Comparison of ENCODE assay signal across 17 cellular contexts in genomic region chr3:11716576-11717250, GRCh38.
DNase-seq lines count a peak whose midpoint lies in the region; ATAC-seq and TF ChIP-seq lines count a peak whose summit lies in the region.
"Had no signal": no experiment of that assay in that cellular context is flagged by ENCODE, and none has a peak within 500 bp of the region (broad histone marks: within the 10 kb centered on the region; RNA-seq: fewer than 3 reads in every experiment).

No MANE protein-coding gene starts in this region.

- DNase-seq in Caco-2 (no peak), RWPE1 (ENCODE audit: low spot score) (peak; percentile 20), fibroblast of lung (ENCODE audit: low read depth in 2 of 2) (peak in 1 of 2 donors; percentile 22), sigmoid colon (no peak), gastrocnemius medialis (no peak), upper lobe of left lung (no peak)
- no peak for DNase-seq in activated CD4-positive, alpha-beta T cell treated with anti-CD3 and anti-CD28 coated beads for 36 hours
- DNase-seq: activated CD4-positive, alpha-beta T cell treated with anti-CD3 and anti-CD28 coated beads, Interleukin-2, amount 10 ng/mL, durations not matched to agents 24 days and 14 days; activated gamma-delta T cell treated with Interleukin-2 at 50 U/mL for 16 hours; dorsolateral prefrontal cortex; heart right ventricle; NCI-H1092; NCI-H69 had no signal

- no peaks in the 10 kb centered on the region for H3K27me3 ChIP-seq in Caco-2 (replicated peaks; ENCODE audit: control insufficient read depth, insufficient read depth, low read length)
- H3K27me3 ChIP-seq in fibroblast of lung (ENCODE audit: control insufficient read depth, insufficient read depth, low read length): no peaks in the 10 kb centered on the region
- no peaks in the 10 kb centered on the region for H3K27me3 ChIP-seq in sigmoid colon
- no peaks in the 10 kb centered on the region for H3K27me3 ChIP-seq in gastroesophageal sphincter
- H3K27me3 ChIP-seq in gastrocnemius medialis: no peaks in the 10 kb centered on the region
- no peaks in the 10 kb centered on the region for H3K27me3 ChIP-seq in upper lobe of left lung
- H3K27me3 ChIP-seq: dorsolateral prefrontal cortex, right atrium auricular region had no signal

- H3K4me3 ChIP-seq in Caco-2 (ENCODE audit: low read depth, low read length): no peak overlapping the region
- H3K4me3 ChIP-seq in fibroblast of lung (replicated peaks in 1 of 4; ENCODE audit: control extremely low read depth in 1 of 4, insufficient read depth in 1 of 4, low read depth in 3 of 4, low read length in 4 of 4): peak overlapping the region in 2 of 4 experiments; percentile 10 to 73
- peak overlapping the region in 2 of 4 donors; percentile 2 to 77 for H3K4me3 ChIP-seq in sigmoid colon
- peak overlapping the region in 1 of 2 donors; percentile 95 for H3K4me3 ChIP-seq in gastroesophageal sphincter
- peak overlapping the region in 1 of 4 donors; percentile 6 for H3K4me3 ChIP-seq in gastrocnemius medialis
- no peak overlapping the region for H3K4me3 ChIP-seq in upper lobe of left lung
- H3K4me3 ChIP-seq: SK-N-MC had no signal

- TF ChIP-seq POLR2A in sigmoid colon (IDR thresholded peaks at IDR 0.05) (no peak), gastroesophageal sphincter (IDR thresholded peaks at IDR 0.05) (no peak), gastrocnemius medialis (IDR thresholded peaks at IDR 0.05) (no peak), upper lobe of left lung (IDR thresholded peaks at IDR 0.05) (no peak)

- H3K36me3 Mint-ChIP-seq in Caco-2 (ENCODE audit: insufficient read depth, unreplicated experiment): peaks cover 23% of the 10 kb centered on the region
- peaks cover 1% of the 10 kb centered on the region for H3K36me3 Mint-ChIP-seq in activated CD4-positive, alpha-beta T cell treated with anti-CD3 and anti-CD28 coated beads for 36 hours (ENCODE audit: low read depth)

- H3K79me2 ChIP-seq in fibroblast of lung (ENCODE audit: control insufficient read depth, insufficient read depth, low read length): peaks cover 16% of the 10 kb centered on the region

- H3K4me1 ChIP-seq in Caco-2 (peaks cover 16% of the 10 kb centered on the region), fibroblast of lung (ENCODE audit: control insufficient read depth, extremely low read depth, insufficient read depth, low read length) (peaks cover 6% of the 10 kb centered on the region), sigmoid colon (peaks cover 0 to 33% (median 27%) of the 10 kb centered on the region in 4 donors), gastroesophageal sphincter (peaks cover 0 to 54% (median 14%) of the 10 kb centered on the region in 3 donors), gastrocnemius medialis (peaks cover 7 to 10% of the 10 kb centered on the region in 2 donors), upper lobe of left lung (peaks cover 8 to 33% (median 21%) of the 10 kb centered on the region in 4 donors)

- H3K9me3 ChIP-seq in Caco-2: no peaks in the 10 kb centered on the region
- no peaks in the 10 kb centered on the region for H3K9me3 ChIP-seq in fibroblast of lung (ENCODE audit: control insufficient read depth, insufficient read depth, low read depth, low read length)
- no peaks in the 10 kb centered on the region for H3K9me3 ChIP-seq in sigmoid colon
- H3K9me3 ChIP-seq in gastroesophageal sphincter: no peaks in the 10 kb centered on the region
- H3K9me3 ChIP-seq in gastrocnemius medialis: no peaks in the 10 kb centered on the region
- H3K9me3 ChIP-seq in upper lobe of left lung: no peaks in the 10 kb centered on the region
- H3K9me3 ChIP-seq: heart right ventricle, right atrium auricular region had no signal

- H3K27ac ChIP-seq in RWPE1: no peak overlapping the region
- H3K27ac ChIP-seq in fibroblast of lung (ENCODE audit: insufficient read depth, low read length): peak overlapping the region; percentile 53
- peak overlapping the region; percentile 91 to 94 (median 94) for H3K27ac ChIP-seq in sigmoid colon
- H3K27ac ChIP-seq in gastroesophageal sphincter: peak overlapping the region in 2 of 4 donors; percentile 96
- peak overlapping the region in 1 of 4 donors; percentile 80 for H3K27ac ChIP-seq in gastrocnemius medialis
- H3K27ac ChIP-seq in upper lobe of left lung: peak overlapping the region in 2 of 4 donors; percentile 12 to 90
- H3K27ac ChIP-seq: C4-2B, SK-N-MC had no signal

- no peaks in the 10 kb centered on the region for H3K27me3 Mint-ChIP-seq in Caco-2 (ENCODE audit: insufficient read depth, unreplicated experiment)
- H3K27me3 Mint-ChIP-seq in activated CD4-positive, alpha-beta T cell treated with anti-CD3 and anti-CD28 coated beads for 36 hours: peaks cover 6% of the 10 kb centered on the region

- no peak for ATAC-seq in activated CD4-positive, alpha-beta T cell treated with anti-CD3 and anti-CD28 coated beads for 36 hours
- ATAC-seq in gastroesophageal sphincter (no peak), gastrocnemius medialis (no peak), upper lobe of left lung (ENCODE audit: low FRiP score in 2 of 2) (no peak)
- ATAC-seq: heart right ventricle had no signal

- peak overlapping the region; percentile 4 for H3K4me2 ChIP-seq in fibroblast of lung (ENCODE audit: extremely low read depth, insufficient read depth, low read length)

- POLR2A ChIA-PET in Caco-2 (lab: Charles Lee) (interaction anchor here (0.6 kb wide), 1 partner anchor 31 kb away, joined by 3 read pairs; no protein-coding TSS in a partner anchor), RWPE1 (lab: Yijun Ruan, JAX; ENCODE audit: low non-redundant PET) (no interaction called here)
- POLR2A ChIA-PET in activated CD4-positive, alpha-beta T cell treated with anti-CD3 and anti-CD28 coated beads for 36 hours (lab: Charles Lee): interaction anchor here (0.6 to 0.7 kb wide), 2 partner anchors 147 to 445 kb away, joined by 3 to 12 read pairs; no protein-coding TSS in a partner anchor

- no peak overlapping the region for H2AFZ ChIP-seq in fibroblast of lung (ENCODE audit: low read length)

- no peak overlapping the region for H3K9ac ChIP-seq in fibroblast of lung (ENCODE audit: insufficient read depth, low read length)

- peak overlapping the region; percentile 77 for H3K27ac Mint-ChIP-seq in Caco-2 (ENCODE audit: unreplicated experiment)
- no peak overlapping the region for H3K27ac Mint-ChIP-seq in activated CD4-positive, alpha-beta T cell treated with anti-CD3 and anti-CD28 coated beads for 36 hours
- H3K27ac Mint-ChIP-seq: activated CD4-positive, alpha-beta T cell treated with anti-CD3 and anti-CD28 coated beads, Interleukin-2, amount 10 ng/mL, durations not matched to agents 24 days and 14 days had no signal

- no peaks in the 10 kb centered on the region for H4K20me1 ChIP-seq in fibroblast of lung (ENCODE audit: control insufficient read depth, extremely low read depth, insufficient read depth, low read length)

- CTCF ChIA-PET in Caco-2 (lab: Charles Lee): no interaction called here
- CTCF ChIA-PET in RWPE1 (lab: Yijun Ruan, JAX): interaction anchor here (0.7 kb wide), 1 partner anchor 1232 kb away, joined by 6 read pairs; no protein-coding TSS in a partner anchor
- CTCF ChIA-PET in activated CD4-positive, alpha-beta T cell treated with anti-CD3 and anti-CD28 coated beads for 36 hours (lab: Charles Lee): interaction anchor here (0.6 to 0.8 kb wide), 4 partner anchors 73 to 731 kb away, joined by 3 to 4 read pairs (median 4); no protein-coding TSS in a partner anchor

- intact Hi-C loops in Caco-2 (cut with micrococcal nuclease; ENCODE audit: unreplicated experiment) (no loop called here), sigmoid colon (cut with DNase I) (loop anchor here (10.0 kb wide), 1 partner anchor 252 kb away; no protein-coding TSS in a partner anchor), gastrocnemius medialis (cut with DNase I; ENCODE audit: low total_unique reads) (loop anchor here (5.0 kb wide), 1 partner anchor 334 kb away; no protein-coding TSS in a partner anchor)
- intact Hi-C loops in activated CD4-positive, alpha-beta T cell treated with anti-CD3 and anti-CD28 coated beads for 36 hours (cut with DNase I, micrococcal nuclease): loop anchor here in 1 of 2 experiments (5.0 kb wide), 1 partner anchor 74 kb away; the partner anchor contains the start of gene VGLL4

- BruUV-seq in Caco-2 (replicated peaks; lab: Mats Ljungman, UMichigan): no TSS peak

- no peak for TF ChIP-seq EP300 in sigmoid colon (IDR thresholded peaks at IDR 0.05)
- TF ChIP-seq EP300 in gastroesophageal sphincter (IDR thresholded peaks at IDR 0.05): no peak
- TF ChIP-seq EP300 in upper lobe of left lung (IDR thresholded peaks at IDR 0.05): no peak

- H3K36me3 ChIP-seq in Caco-2 (ENCODE audit: control insufficient read depth, insufficient read depth, low read length): no peaks in the 10 kb centered on the region
- H3K36me3 ChIP-seq in fibroblast of lung (ENCODE audit: control insufficient read depth, insufficient read depth, low read length): no peaks in the 10 kb centered on the region
- no peaks in the 10 kb centered on the region for H3K36me3 ChIP-seq in sigmoid colon
- H3K36me3 ChIP-seq in gastroesophageal sphincter: no peaks in the 10 kb centered on the region
- no peaks in the 10 kb centered on the region for H3K36me3 ChIP-seq in gastrocnemius medialis
- H3K36me3 ChIP-seq in upper lobe of left lung: no peaks in the 10 kb centered on the region
- H3K36me3 ChIP-seq: heart right ventricle, right atrium auricular region had no signal

- peak overlapping the region; percentile 94 for H3K4me3 Mint-ChIP-seq in Caco-2 (ENCODE audit: unreplicated experiment)
- no peak overlapping the region for H3K4me3 Mint-ChIP-seq in activated CD4-positive, alpha-beta T cell treated with anti-CD3 and anti-CD28 coated beads for 36 hours
- H3K4me3 Mint-ChIP-seq: activated CD4-positive, alpha-beta T cell treated with anti-CD3 and anti-CD28 coated beads, Interleukin-2, amount 10 ng/mL, durations not matched to agents 24 days and 14 days had no signal

- TF ChIP-seq CTCF in Caco-2 (IDR thresholded peaks at IDR 0.05; ENCODE audit: insufficient read depth in 1 of 2, low read depth in 1 of 2, low read length in 1 of 2, severe bottlenecking in 1 of 2, unreplicated experiment in 1 of 2) (no peak), RWPE1 (conservative IDR thresholded peaks at IDR 0.05; ENCODE audit: low read depth) (no peak), fibroblast of lung (conservative IDR thresholded peaks at IDR 0.05 in 1 of 2, IDR thresholded peaks at IDR 0.05 in 1 of 2; ENCODE audit: low read depth in 1 of 2, low read length in 2 of 2) (no peak), sigmoid colon (IDR thresholded peaks at IDR 0.05) (no peak), gastroesophageal sphincter (IDR thresholded peaks at IDR 0.05) (no peak), gastrocnemius medialis (IDR thresholded peaks at IDR 0.05 in 4 of 5, conservative IDR thresholded peaks at IDR 0.05 in 1 of 5) (no peak), upper lobe of left lung (IDR thresholded peaks at IDR 0.05) (no peak)

- in situ Hi-C loops in gastrocnemius medialis (cut with MboI; ENCODE audit: low sequenced_read_pairs in 4 of 4): no loop called here

- WGBS in sigmoid colon, 2 donors: 75 to 78% methylated on average over 6 of the region's 6 CpGs
- WGBS in gastroesophageal sphincter (ENCODE audit: low coverage in 1 of 2), 2 donors: 37 to 40% methylated on average over 5 to 6 of the region's 6 CpGs
- 42 to 47% methylated on average over 6 of the region's 6 CpGs for WGBS in upper lobe of left lung, 2 donors

- peaks cover 21% of the 10 kb centered on the region for H3K4me1 Mint-ChIP-seq in Caco-2 (ENCODE audit: low read depth, unreplicated experiment)
- H3K4me1 Mint-ChIP-seq in activated CD4-positive, alpha-beta T cell treated with anti-CD3 and anti-CD28 coated beads for 36 hours: peaks cover 21% of the 10 kb centered on the region

- H3K9me3 Mint-ChIP-seq in Caco-2 (ENCODE audit: unreplicated experiment): peaks cover 7% of the 10 kb centered on the region
- no peaks in the 10 kb centered on the region for H3K9me3 Mint-ChIP-seq in activated CD4-positive, alpha-beta T cell treated with anti-CD3 and anti-CD28 coated beads for 36 hours (ENCODE audit: low read depth)
- H3K9me3 Mint-ChIP-seq: activated CD4-positive, alpha-beta T cell treated with anti-CD3 and anti-CD28 coated beads, Interleukin-2, amount 10 ng/mL, durations not matched to agents 24 days and 14 days had no signal
